In the genomic region with DNA sequence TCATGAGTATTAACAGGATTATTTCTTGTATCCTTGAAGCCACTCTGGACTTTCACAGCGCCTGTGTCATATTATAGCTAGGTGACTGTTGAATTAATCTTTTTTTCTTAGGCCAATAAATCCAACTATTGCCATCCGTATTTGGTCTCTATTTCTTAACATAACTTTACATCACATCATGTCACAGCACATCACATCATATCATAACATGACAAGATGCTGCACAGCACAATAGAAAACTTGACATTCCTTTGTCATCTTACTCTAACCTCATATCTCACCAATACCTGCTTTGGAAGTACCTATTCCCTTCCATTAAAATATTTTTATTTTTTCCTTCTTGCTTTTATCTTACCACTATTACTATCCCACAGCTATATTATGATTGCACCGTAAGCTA, we compare ENCODE assay signal across 5 cellular contexts.
"Had no signal": no experiment of that assay in that cellular context is flagged by ENCODE, and none has a peak within 500 bp of the region (broad histone marks: within the 10 kb centered on the region; RNA-seq: fewer than 3 reads in every experiment).

No MANE protein-coding gene starts in this region.

- H3K27ac ChIP-seq: HL-60 had no signal

- DNase-seq: IMR-90, KBM-7, KG1 had no signal

- H3K4me3 ChIP-seq: K562 had no signal
